Comparison of ENCODE assay signal across 1 cellular context in genomic region chr12:47184813-47185212, GRCh38.
TF ChIP-seq lines count a peak whose summit lies in the region.

No MANE protein-coding gene starts in this region.

TF ChIP-seq in SK-N-SH treated with all-trans-retinoic acid at 6 μM for 48 hours, 23 proteins besides CTCF, POLR2A, EP300 and RAD21 (continued from another document):
- no peak for TF ChIP-seq POU6F1 (CRISPR knock-in tag; IDR thresholded peaks at IDR 0.05; ENCODE audit: borderline replicate concordance, low read depth)
- no peak for TF ChIP-seq ESRRG (CRISPR knock-in tag; IDR thresholded peaks at IDR 0.05)
- no peak for TF ChIP-seq ZNF70 (CRISPR knock-in tag; IDR thresholded peaks at IDR 0.05)
- TF ChIP-seq TOX (CRISPR knock-in tag; IDR thresholded peaks at IDR 0.05; ENCODE audit: borderline replicate concordance): no peak
- no peak for TF ChIP-seq ZNF8 (CRISPR knock-in tag; IDR thresholded peaks at IDR 0.05)
- TF ChIP-seq CSRNP3 (CRISPR knock-in tag; IDR thresholded peaks at IDR 0.05): no peak
- TF ChIP-seq TCF4 (CRISPR knock-in tag; IDR thresholded peaks at IDR 0.05; ENCODE audit: borderline replicate concordance): no peak
- TF ChIP-seq ZFP3 (CRISPR knock-in tag; IDR thresholded peaks at IDR 0.05): no peak
- no peak for TF ChIP-seq RARB (CRISPR knock-in tag; IDR thresholded peaks at IDR 0.05)
- no peak for TF ChIP-seq PPARA (CRISPR knock-in tag; IDR thresholded peaks at IDR 0.05; ENCODE audit: borderline replicate concordance)
- TF ChIP-seq CREB5 (CRISPR knock-in tag; IDR thresholded peaks at IDR 0.05; ENCODE audit: low read depth): no peak
- TF ChIP-seq GLIS3 (CRISPR knock-in tag; IDR thresholded peaks at IDR 0.05): no peak
- no peak for TF ChIP-seq ZFP30 (CRISPR knock-in tag; IDR thresholded peaks at IDR 0.05)
